In the genomic region with DNA sequence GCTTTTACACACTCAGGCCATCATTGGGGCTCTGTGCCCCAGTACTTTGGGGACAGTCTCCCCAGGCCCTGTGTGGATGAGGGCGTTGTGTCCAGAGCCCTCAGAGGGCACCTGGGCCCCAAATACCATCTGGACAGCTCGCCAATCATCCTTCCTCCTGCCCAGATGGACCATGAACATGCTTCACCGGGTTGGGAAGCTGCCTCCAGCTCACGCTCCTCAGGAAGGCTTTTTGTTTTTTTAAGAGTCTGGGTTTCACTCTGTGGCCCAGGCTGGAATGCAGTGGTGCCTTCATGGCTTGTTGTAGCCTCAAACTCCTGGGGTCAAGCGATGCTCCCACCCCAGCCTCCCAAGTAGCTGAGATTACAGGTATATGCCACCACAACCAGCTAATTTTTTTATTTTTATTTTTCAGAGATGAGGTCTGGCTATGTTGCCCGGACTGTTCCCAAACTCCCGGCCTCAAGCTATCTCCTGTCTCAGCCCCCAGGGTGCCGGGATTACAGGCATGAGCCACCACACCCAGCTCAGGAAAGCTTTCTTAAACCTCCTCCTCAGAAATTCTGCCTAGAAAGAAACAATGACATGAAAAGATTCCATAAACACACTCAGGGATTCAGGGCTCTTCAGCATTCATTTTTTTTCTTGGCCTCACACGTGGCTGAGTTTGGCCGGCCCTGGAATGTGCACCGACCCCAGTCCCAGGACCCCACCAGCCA, we compare ENCODE assay signal across 15 cellular contexts. TPM values are rescaled to one million over a fixed set of nuclear protein-coding genes. Genes with fewer than 3 reads are reported as not detected.
DNase-seq lines count a peak whose midpoint lies in the region; ATAC-seq, FAIRE-seq and TF ChIP-seq lines count a peak whose summit lies in the region.
"Had no signal": no experiment of that assay in that cellular context is flagged by ENCODE, and none has a peak within 500 bp of the region (broad histone marks: within the 10 kb centered on the region; RNA-seq: fewer than 3 reads in every experiment).

No MANE protein-coding gene starts in this region.

- H3K27ac ChIP-seq in HUES48 (ENCODE audit: low read depth, low read length) (peak overlapping the region; percentile 69), ectodermal cell (ENCODE audit: insufficient read depth, low read depth, low read length, poor library complexity, severe bottlenecking) (peak overlapping the region; percentile 48), HepG2 (ENCODE audit: extremely low read length, insufficient read depth, low read length) (no peak overlapping the region), transverse colon (peak overlapping the region; percentile 42 to 57 (median 50)), GM23248 (no peak overlapping the region)
- H3K27ac ChIP-seq: SK-N-MC had no signal

- FAIRE-seq in HepG2 (lab: Jason Lieb, UNC): no peak

- H3K79me2 ChIP-seq in HepG2 (ENCODE audit: insufficient read depth, low read length) (no peaks in the 10 kb centered on the region), GM23248 (ENCODE audit: insufficient read depth) (no peaks in the 10 kb centered on the region)

- H3K4me2 ChIP-seq in HepG2 (ENCODE audit: low read depth, low read length) (peak overlapping the region; percentile 71), GM23248 (ENCODE audit: unreplicated experiment) (no peak overlapping the region)

- H3K4me1 ChIP-seq in HUES48 (ENCODE audit: control insufficient read depth, insufficient read depth, low read length) (peaks cover 6% of the 10 kb centered on the region), ectodermal cell (ENCODE audit: control insufficient read depth, insufficient read depth, low read length) (peaks cover 20% of the 10 kb centered on the region), HepG2 (ENCODE audit: insufficient read depth, low read length) (peaks cover 45% of the 10 kb centered on the region), transverse colon (peaks cover 0 to 17% (median 11%) of the 10 kb centered on the region in 4 donors), GM23248 (ENCODE audit: insufficient read depth) (no peaks in the 10 kb centered on the region)

- no peak overlapping the region for H3K4me3 ChIP-seq in HUES48 (ENCODE audit: low read depth, low read length)
- no peak overlapping the region for H3K4me3 ChIP-seq in ectodermal cell (ENCODE audit: insufficient read depth, low read depth, low read length)
- peak overlapping the region in 2 of 3 experiments; percentile 19 to 24; a peak in 3 of 6 replicates for H3K4me3 ChIP-seq in HepG2 (replicated peaks in 1 of 3; ENCODE audit: insufficient read depth in 1 of 3, low read depth in 2 of 3, low read length in 3 of 3)
- no peak overlapping the region for H3K4me3 ChIP-seq in transverse colon
- no peak overlapping the region for H3K4me3 ChIP-seq in GM23248
- H3K4me3 ChIP-seq: MG63, SK-N-MC had no signal

- no peaks in the 10 kb centered on the region for H4K20me1 ChIP-seq in HepG2 (ENCODE audit: insufficient read depth, low read length)
- no peaks in the 10 kb centered on the region for H4K20me1 ChIP-seq in GM23248 (ENCODE audit: insufficient read depth)

- H3F3A ChIP-seq in GM23248 (ENCODE audit: insufficient read depth): no peaks in the 10 kb centered on the region

- DNase-seq in HepG2 (ENCODE audit: low spot score) (no peak), transverse colon (no peak), GM03348 (ENCODE audit: low spot score) (no peak), GM23248 (no peak)
- DNase-seq: GOT3, Karpas-422, MG63, NCI-H1092, NCI-H2081 treated with DMSO at 0.1 percent for 48 hours, NCI-H510A treated with DMSO at 0.1 percent for 48 hours had no signal

- CTCF ChIA-PET in HepG2 (lab: Yijun Ruan, JAX; ENCODE audit: low intra/inter-chr PET ratio, low total read pairs): no interaction called here

- H3K9me3 ChIP-seq in HUES48 (ENCODE audit: control insufficient read depth, insufficient read depth, low read length): no peaks in the 10 kb centered on the region
- no peaks in the 10 kb centered on the region for H3K9me3 ChIP-seq in ectodermal cell (ENCODE audit: control insufficient read depth, low read length)
- no peaks in the 10 kb centered on the region for H3K9me3 ChIP-seq in HepG2 (ENCODE audit: low read length)
- no peaks in the 10 kb centered on the region for H3K9me3 ChIP-seq in transverse colon
- no peaks in the 10 kb centered on the region for H3K9me3 ChIP-seq in GM23248 (ENCODE audit: low read depth)
- H3K9me3 ChIP-seq: MG63 had no signal

- H3K36me3 ChIP-seq in HUES48 (ENCODE audit: control insufficient read depth, insufficient read depth, low read length) (no peaks in the 10 kb centered on the region), ectodermal cell (ENCODE audit: control insufficient read depth, insufficient read depth, low read length) (no peaks in the 10 kb centered on the region), HepG2 (replicated peaks in 1 of 2; ENCODE audit: control insufficient read depth in 1 of 2, insufficient read depth in 2 of 2, low read length in 2 of 2) (no peaks in the 10 kb centered on the region), transverse colon (no peaks in the 10 kb centered on the region), GM23248 (ENCODE audit: low read depth) (no peaks in the 10 kb centered on the region)
- H3K36me3 ChIP-seq: MG63 had no signal

- ATAC-seq in HepG2 (no peak), GM19351 (IDR thresholded peaks at IDR 0.05; ENCODE audit: unreplicated experiment) (no peak)

- TF ChIP-seq CTCF in HepG2 (CRISPR knock-in tag; IDR thresholded peaks at IDR 0.05) (no peak), transverse colon (IDR thresholded peaks at IDR 0.05) (no peak)

- H3K9me2 ChIP-seq in GM23248 (ENCODE audit: insufficient read depth): no peaks in the 10 kb centered on the region

- TF ChIP-seq POLR2A in HepG2 (IDR thresholded peaks at IDR 0.05; ENCODE audit: insufficient read depth in 1 of 2, low read depth in 2 of 2, low read length in 2 of 2): no peak
- no peak for TF ChIP-seq POLR2A in transverse colon (IDR thresholded peaks at IDR 0.05)

- BruUV-seq in HepG2 (replicated peaks; lab: Mats Ljungman, UMichigan): TSS peak; percentile 49

- 48 to 51% methylated on average over 11 of the region's 11 CpGs for WGBS in ectodermal cell, 2 experiments
- 34% methylated on average over 10 of the region's 11 CpGs for WGBS in HepG2 (ENCODE audit: low lambda C conversion rate)
- WGBS in transverse colon (ENCODE audit: low coverage in 1 of 2), 2 donors: 55 to 80% methylated on average over 4 to 11 of the region's 11 CpGs
- WGBS in GM23248 (ENCODE audit: low coverage in 1 of 2, low lambda C conversion rate in 2 of 2, missing lambda C conversion rate in 2 of 2), 2 experiments: 59 to 64% methylated on average over 11 of the region's 11 CpGs

- no peak for TF ChIP-seq EP300 in HepG2 (IDR thresholded peaks at IDR 0.05; ENCODE audit: low read depth in 2 of 2, low read length in 2 of 2)
- no peak for TF ChIP-seq EP300 in HepG2 (CRISPR knock-in tag; IDR thresholded peaks at IDR 0.05; ENCODE audit: borderline replicate concordance)
- TF ChIP-seq EP300 in transverse colon (IDR thresholded peaks at IDR 0.05; ENCODE audit: low read depth): no peak

- H3K27me3 ChIP-seq in HUES48 (ENCODE audit: control insufficient read depth, insufficient read depth, low read length): no peaks in the 10 kb centered on the region
- no peaks in the 10 kb centered on the region for H3K27me3 ChIP-seq in ectodermal cell (ENCODE audit: control insufficient read depth, insufficient read depth, low read length, poor library complexity, severe bottlenecking)
- H3K27me3 ChIP-seq in HepG2 (ENCODE audit: control insufficient read depth in 1 of 2, insufficient read depth in 2 of 2, low read length in 2 of 2): peaks cover 0 to 26% of the 10 kb centered on the region in 2 experiments; a peak in 3 of 5 replicates
- no peaks in the 10 kb centered on the region for H3K27me3 ChIP-seq in transverse colon
- no peaks in the 10 kb centered on the region; the same call in none of the 2 replicates for H3K27me3 ChIP-seq in GM23248 (replicated peaks; ENCODE audit: insufficient read depth)
- H3K27me3 ChIP-seq: MG63 had no signal

- no peak overlapping the region for H3K9ac ChIP-seq in HUES48 (ENCODE audit: low read depth, low read length)
- no peak overlapping the region for H3K9ac ChIP-seq in HepG2 (ENCODE audit: insufficient read depth, low read depth, low read length)
- H3K9ac ChIP-seq in GM23248: no peak overlapping the region

- TF ChIP-seq RAD21 in HepG2 (CRISPR knock-in tag; IDR thresholded peaks at IDR 0.05): no peak

- peak overlapping the region; percentile 38 for H2AFZ ChIP-seq in HepG2 (ENCODE audit: low read length)
- H2AFZ ChIP-seq in GM23248: no peak overlapping the region

- in situ Hi-C loops in HepG2 (cut with HindIII; ENCODE audit: extremely low pct_ligation_motif_present, low pct_unique_long_range_greater_than_20kb) (no loop called here), transverse colon (cut with MboI; ENCODE audit: low pct_ligation_motif_present in 1 of 4, low pct_unique_long_range_greater_than_20kb in 1 of 4, low sequenced_read_pairs in 3 of 4) (no loop called here), GM23248 (cut with MboI) (no loop called here)

- POLR2A ChIA-PET in HepG2 (lab: Yijun Ruan, JAX): no interaction called here

- intact Hi-C loops in HepG2 (cut with micrococcal nuclease; ENCODE audit: unreplicated experiment): no loop called here
- intact Hi-C loops in transverse colon (cut with DNase I; ENCODE audit: low total_unique reads): no loop called here

RNA-seq across cellular contexts. Expression of gene ZNF423, which starts 27.4 kb away (rescaled TPM):
- polyA plus RNA-seq in ectodermal cell (2013, experiment 1 of 4): 86.8 TPM
- 75.8 TPM for polyA plus RNA-seq in ectodermal cell (2013, experiment 2 of 4)
- 49.6 TPM for polyA plus RNA-seq in ectodermal cell (2013, experiment 3 of 4)
- 50.4 TPM for polyA plus RNA-seq in ectodermal cell (2013, experiment 4 of 4)
- total RNA-seq in HepG2 (2016; rRNA removed; fragmentation: Illumina TruSeq; extraction: Trizol) (0.25 and 0.31 TPM in 2 replicates), transverse colon (10 to 100 TPM in 1 of 4 donors, 1 to 10 TPM in 3; 4.9 to 13.1 (median 7.2) TPM)
- 0.26 TPM in 1 of 2 replicates, not detected in the other for total RNA-seq in HepG2 (2016; cell fraction: cytosol; rRNA removed; fragmentation: Illumina TruSeq; extraction: Trizol; ENCODE audit: low read depth)
- 0.09 and 0.16 TPM in 2 replicates for total RNA-seq in HepG2 (2016; cell fraction: insoluble cytoplasmic fraction; rRNA removed; fragmentation: Illumina TruSeq; extraction: Trizol)
- 0.03 and 0.53 TPM in 2 replicates for total RNA-seq in HepG2 (2016; cell fraction: membrane; rRNA removed; fragmentation: Illumina TruSeq; extraction: Trizol)
- 0.03 and 0.13 TPM in 2 replicates for total RNA-seq in HepG2 (2016; cell fraction: nucleus; rRNA removed; fragmentation: Illumina TruSeq; extraction: Trizol)
- polyA plus RNA-seq in HepG2 (2011; rRNA removed) (0.05 and 0.07 TPM in 2 replicates), GM23248 (2016; fragmentation: Nextera tagmentation; extraction: Ambion mirVana) (0.49 and 0.72 TPM in 2 replicates)
- polyA plus RNA-seq in HepG2 (2011; cell fraction: cytosol; rRNA removed): 0.04 TPM in 2 replicates
- 0.10 TPM in 2 replicates for polyA plus RNA-seq in HepG2 (2011; cell fraction: nucleus; rRNA removed)
- 0.04 and 0.15 TPM in 2 replicates for polyA plus RNA-seq in HepG2 (2012)
- 0.31 and 0.51 TPM in 2 replicates for polyA plus RNA-seq in HepG2 (2016; cell fraction: cytosol; fragmentation: Illumina TruSeq; extraction: Trizol; ENCODE audit: low read depth)
- 0.05 and 0.10 TPM in 2 replicates for polyA plus RNA-seq in HepG2 (2016; cell fraction: insoluble cytoplasmic fraction; fragmentation: Illumina TruSeq; extraction: Trizol; ENCODE audit: low read depth)
- 0.15 TPM in 1 of 2 replicates, not detected in the other for polyA plus RNA-seq in HepG2 (2016; cell fraction: membrane; fragmentation: Illumina TruSeq; extraction: Trizol; ENCODE audit: low read depth)
- polyA plus RNA-seq in HepG2 (2016; cell fraction: nucleus; fragmentation: Illumina TruSeq; extraction: Trizol; ENCODE audit: insufficient read depth, low read depth): not detected in 2 replicates
- polyA minus RNA-seq in HepG2 (2011; rRNA and poly(A)+ RNA removed; ENCODE audit: low replicate concordance): 0.28 TPM in 1 of 2 replicates, not detected in the other
- polyA minus RNA-seq in HepG2 (2011; cell fraction: cytosol; rRNA and poly(A)+ RNA removed): not detected in 2 replicates
- polyA minus RNA-seq in HepG2 (2011; cell fraction: nucleus; rRNA and poly(A)+ RNA removed): 0.13 TPM in 1 of 2 replicates, not detected in the other
- total RNA-seq in GM23248 (2014; rRNA removed; shearing (Covaris generic)): 0.13 and 0.43 TPM in 2 replicates
- total RNA-seq: Calu3 had no signal

Comparison
In these comparisons a context has a peak if more than half of its experiments do, and no peak if none do; other contexts are left out.
1. H3K27ac ChIP-seq: peak in HUES48 (single experiment), ectodermal cell (single experiment) and transverse colon (4 of 4); none in HepG2 (single experiment) and GM23248 (single experiment).
2. H3K4me3 ChIP-seq: peak in HepG2 (2 of 3); none in HUES48 (single experiment), ectodermal cell (single experiment), transverse colon (0 of 4) and GM23248 (single experiment).